In genomic region chr6:155974967-155975366, GRCh38 we compare ENCODE assay signal across 19 cellular contexts.
DNase-seq lines count a peak whose midpoint lies in the region; ATAC-seq, FAIRE-seq and TF ChIP-seq lines count a peak whose summit lies in the region.
"Had no signal": no experiment of that assay in that cellular context is flagged by ENCODE, and none has a peak within 500 bp of the region (broad histone marks: within the 10 kb centered on the region; RNA-seq: fewer than 3 reads in every experiment).

No MANE protein-coding gene starts in this region.

- no peaks in the 10 kb centered on the region for H3K36me3 ChIP-seq in uterus
- H3K36me3 ChIP-seq in heart right ventricle = no peaks in the 10 kb centered on the region
- H3K36me3 ChIP-seq: BE2C had no signal

- H3K27ac ChIP-seq in uterus (peak overlapping the region; percentile 44 to 59), heart right ventricle (no peak overlapping the region), dorsolateral prefrontal cortex (no peak overlapping the region)

- H3K4me3 Mint-ChIP-seq in activated naive CD8-positive, alpha-beta T cell = peak overlapping the region; percentile 23
- no peak overlapping the region for H3K4me3 Mint-ChIP-seq in activated naive CD8-positive, alpha-beta T cell treated with anti-CD3 and anti-CD28 coated beads, Interleukin-2, amount 50 U/mL, for 24 hours
- no peak overlapping the region for H3K4me3 Mint-ChIP-seq in nephron progenitor cell

- TF ChIP-seq POLR2A in uterus (IDR thresholded peaks at IDR 0.05) = no peak

- peaks cover 23% of the 10 kb centered on the region for H3K4me1 Mint-ChIP-seq in activated naive CD8-positive, alpha-beta T cell (ENCODE audit: low read depth)
- H3K4me1 Mint-ChIP-seq in activated naive CD8-positive, alpha-beta T cell treated with anti-CD3 and anti-CD28 coated beads, Interleukin-2, amount 50 U/mL, for 24 hours = peaks cover 10% of the 10 kb centered on the region
- H3K4me1 Mint-ChIP-seq in nephron progenitor cell = peaks cover 43% of the 10 kb centered on the region

- H3K27me3 ChIP-seq in uterus = no peaks in the 10 kb centered on the region
- H3K27me3 ChIP-seq in heart right ventricle = no peaks in the 10 kb centered on the region
- H3K27me3 ChIP-seq in dorsolateral prefrontal cortex = peaks cover 0 to 4% (median 0%) of the 10 kb centered on the region in 45 donors
- H3K27me3 ChIP-seq: BE2C had no signal

- DNase-seq in activated naive CD8-positive, alpha-beta T cell treated with anti-CD3 and anti-CD28 coated beads, Interleukin-2, amount 50 U/mL, for 24 hours = no peak
- DNase-seq in nephron progenitor cell (no peak), uterus (peak; percentile 36 to 57), heart right ventricle (no peak), NCI-H510A (lab: John Stamatoyannopoulos, UW) (no peak), dorsolateral prefrontal cortex (no peak)
- DNase-seq: CD4-positive, alpha-beta memory T cell; KBM-7; NCI-H1105; NCI-H1694 treated with DMSO at 0.1 percent for 48 hours; NCI-H2107; NCI-H748 treated with DMSO at 0.1 percent for 48 hours; NK-92 treated with Interleukin-12 subunit alpha and Interleukin-12 subunit beta, amount 100 ng/mL, for 24 hours had no signal

- no peaks in the 10 kb centered on the region for H3K27me3 Mint-ChIP-seq in activated naive CD8-positive, alpha-beta T cell
- H3K27me3 Mint-ChIP-seq in activated naive CD8-positive, alpha-beta T cell treated with anti-CD3 and anti-CD28 coated beads, Interleukin-2, amount 50 U/mL, for 24 hours = no peaks in the 10 kb centered on the region
- H3K27me3 Mint-ChIP-seq in nephron progenitor cell (ENCODE audit: low read depth, poor library complexity) = peaks cover 7% of the 10 kb centered on the region
- H3K27me3 Mint-ChIP-seq: CD4-positive, alpha-beta memory T cell had no signal

- H3K27ac Mint-ChIP-seq in activated naive CD8-positive, alpha-beta T cell = no peak overlapping the region
- no peak overlapping the region for H3K27ac Mint-ChIP-seq in activated naive CD8-positive, alpha-beta T cell treated with anti-CD3 and anti-CD28 coated beads, Interleukin-2, amount 50 U/mL, for 24 hours
- H3K27ac Mint-ChIP-seq in nephron progenitor cell = peak overlapping the region; percentile 84

- no peak for TF ChIP-seq CTCF in nephron progenitor cell (IDR thresholded peaks at IDR 0.05)
- no peak for TF ChIP-seq CTCF in uterus (IDR thresholded peaks at IDR 0.05)
- TF ChIP-seq CTCF in heart right ventricle (IDR thresholded peaks at IDR 0.05) = no peak
- no peak for TF ChIP-seq CTCF in dorsolateral prefrontal cortex (IDR thresholded peaks at IDR 0.05 in 54 of 56, conservative IDR thresholded peaks at IDR 0.05 in 2 of 56; ENCODE audit: low read depth in 1 of 56, partially characterized antibody in 56 of 56)

- H3K9me3 ChIP-seq in uterus = no peaks in the 10 kb centered on the region
- H3K9me3 ChIP-seq in heart right ventricle = no peaks in the 10 kb centered on the region
- H3K9me3 ChIP-seq: BE2C had no signal

- 65 to 69% methylated on average over 10 of the region's 10 CpGs for WGBS in heart right ventricle, 2 donors

- peaks cover 0 to 2% of the 10 kb centered on the region in 2 donors for H3K4me1 ChIP-seq in uterus
- H3K4me1 ChIP-seq in heart right ventricle = peaks cover 0 to 5% (median 0%) of the 10 kb centered on the region in 9 donors

- H3K4me3 ChIP-seq in uterus (peak overlapping the region in 1 of 2 donors; percentile 17), heart right ventricle (no peak overlapping the region), dorsolateral prefrontal cortex (no peak overlapping the region)

- H3K36me3 Mint-ChIP-seq in activated naive CD8-positive, alpha-beta T cell = no peaks in the 10 kb centered on the region
- no peaks in the 10 kb centered on the region for H3K36me3 Mint-ChIP-seq in activated naive CD8-positive, alpha-beta T cell treated with anti-CD3 and anti-CD28 coated beads, Interleukin-2, amount 50 U/mL, for 24 hours (ENCODE audit: low read depth)
- no peaks in the 10 kb centered on the region for H3K36me3 Mint-ChIP-seq in nephron progenitor cell (ENCODE audit: low read depth)
- H3K36me3 Mint-ChIP-seq: CD4-positive, alpha-beta memory T cell had no signal

- FAIRE-seq in endometrium (lab: Jason Lieb, UNC) = peak; percentile 70
- FAIRE-seq: HepG2, RCC 7860 had no signal

- no peak for ATAC-seq in activated naive CD8-positive, alpha-beta T cell treated with anti-CD3 and anti-CD28 coated beads, Interleukin-2, amount 50 U/mL, for 24 hours
- ATAC-seq in heart right ventricle = no peak
- ATAC-seq: HepG2, Right ventricle myocardium inferior had no signal

- H3K9me3 Mint-ChIP-seq in activated naive CD8-positive, alpha-beta T cell (ENCODE audit: low read depth) = no peaks in the 10 kb centered on the region
- H3K9me3 Mint-ChIP-seq in activated naive CD8-positive, alpha-beta T cell treated with anti-CD3 and anti-CD28 coated beads, Interleukin-2, amount 50 U/mL, for 24 hours = no peaks in the 10 kb centered on the region
- H3K9me3 Mint-ChIP-seq in nephron progenitor cell = no peaks in the 10 kb centered on the region

- intact Hi-C loops in uterus (cut with DNase I; ENCODE audit: low total_unique reads) (no loop called here), heart right ventricle (cut with DNase I) (no loop called here), dorsolateral prefrontal cortex (cut with DNase I) (no loop called here)

Comparison
In these comparisons a context has a peak if more than half of its experiments do, and no peak if none do; other contexts are left out.
1. DNase-seq: peak in uterus (2 of 2); none in activated naive CD8-positive, alpha-beta T cell treated with anti-CD3 and anti-CD28 coated beads, Interleukin-2, amount 50 U/mL, for 24 hours (single experiment), nephron progenitor cell (single experiment), heart right ventricle (0 of 2), NCI-H510A (single experiment) and dorsolateral prefrontal cortex (0 of 10).
2. H3K27ac ChIP-seq: peak in uterus (2 of 2); none in heart right ventricle (0 of 10) and dorsolateral prefrontal cortex (0 of 59).